Comparison of ENCODE assay signal across 8 cellular contexts in the genomic region with DNA sequence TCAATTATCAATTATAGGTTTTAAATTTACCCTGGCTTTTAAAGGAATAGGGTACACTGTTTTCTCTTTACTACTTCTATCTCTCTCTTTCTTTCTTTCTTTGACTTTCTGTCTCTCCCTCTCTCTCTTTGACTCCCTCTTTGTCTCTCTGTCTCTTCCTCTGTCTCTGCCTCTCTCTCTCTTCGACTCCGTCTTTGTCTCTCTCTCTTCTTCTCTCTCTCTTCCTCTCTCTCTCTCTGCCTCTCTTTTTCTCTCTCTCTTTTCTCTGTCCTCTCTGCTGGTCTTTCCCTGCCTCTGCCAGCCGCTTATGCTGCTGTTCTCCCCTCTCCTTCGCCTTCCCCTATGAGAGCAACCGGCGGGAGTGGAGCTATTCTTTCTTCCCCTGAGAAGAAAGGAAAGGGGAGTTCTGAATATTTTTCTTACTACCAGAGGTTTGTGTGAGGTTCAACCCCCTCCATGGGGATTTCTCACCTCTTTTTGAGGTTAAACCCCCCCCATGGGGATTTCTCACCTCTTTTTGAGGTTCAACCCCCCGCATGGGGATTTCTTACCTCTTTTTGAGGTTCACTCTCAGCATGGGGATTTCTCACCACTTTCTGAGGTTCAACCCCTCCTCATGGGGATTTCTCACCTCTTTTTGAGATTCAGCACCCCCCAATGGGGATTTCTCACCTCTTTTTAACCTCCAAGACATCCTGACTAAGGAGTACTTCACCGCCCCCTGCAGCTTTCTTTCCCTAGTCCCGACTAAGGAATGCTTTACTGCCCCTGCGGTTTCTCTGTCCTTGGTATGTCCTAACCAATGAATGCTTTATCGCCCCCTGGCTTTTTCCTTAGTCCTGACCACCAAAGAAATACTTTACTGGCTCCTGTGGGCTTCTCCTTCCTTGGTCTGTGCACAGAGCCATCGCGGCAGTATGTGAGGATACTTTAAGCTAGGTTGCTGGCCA. TPM values are rescaled to one million over a fixed set of nuclear protein-coding genes. Genes with fewer than 3 reads are reported as not detected.
DNase-seq lines count a peak whose midpoint lies in the region; ATAC-seq and TF ChIP-seq lines count a peak whose summit lies in the region.

No MANE protein-coding gene starts in this region.

- no peak for ATAC-seq in CD4-positive, CD25-positive, alpha-beta regulatory T cell (ENCODE audit: low read depth in 2 of 2)
- ATAC-seq in memory B cell (ENCODE audit: low read depth) (peak; percentile 92), GM21360 (IDR thresholded peaks at IDR 0.05; ENCODE audit: unreplicated experiment) (no peak), GM18502 (IDR thresholded peaks at IDR 0.05; ENCODE audit: poor library complexity, unreplicated experiment) (no peak), GM19035 (IDR thresholded peaks at IDR 0.05; ENCODE audit: unreplicated experiment) (no peak)

- H3K36me3 ChIP-seq in CD4-positive, CD25-positive, alpha-beta regulatory T cell (ENCODE audit: control insufficient read depth, insufficient read depth, low read length), result no peaks in the 10 kb centered on the region
- H3K36me3 ChIP-seq in vagina, result no peaks in the 10 kb centered on the region

- no peaks in the 10 kb centered on the region for H3K36me3 Mint-ChIP-seq in CD4-positive, CD25-positive, alpha-beta regulatory T cell
- no peaks in the 10 kb centered on the region for H3K36me3 Mint-ChIP-seq in memory B cell

- TF ChIP-seq CTCF in vagina (IDR thresholded peaks at IDR 0.05), result no peak

- peaks cover 0 to 3% (median 0%) of the 10 kb centered on the region in 7 donors for H3K9me3 Mint-ChIP-seq in CD4-positive, CD25-positive, alpha-beta regulatory T cell
- H3K9me3 Mint-ChIP-seq in memory B cell, result peaks cover 3% of the 10 kb centered on the region

- no peaks in the 10 kb centered on the region for H3K27me3 ChIP-seq in CD4-positive, CD25-positive, alpha-beta regulatory T cell (ENCODE audit: control insufficient read depth, insufficient read depth, low read length)
- no peaks in the 10 kb centered on the region for H3K27me3 ChIP-seq in vagina

- H3K27me3 Mint-ChIP-seq in CD4-positive, CD25-positive, alpha-beta regulatory T cell, result peaks cover 4% of the 10 kb centered on the region
- peaks cover 10% of the 10 kb centered on the region for H3K27me3 Mint-ChIP-seq in memory B cell

- no peak overlapping the region for H3K27ac ChIP-seq in CD4-positive, CD25-positive, alpha-beta regulatory T cell (ENCODE audit: insufficient read depth, low read length, poor library complexity, severe bottlenecking)
- no peak overlapping the region for H3K27ac ChIP-seq in vagina

- peaks cover 9% of the 10 kb centered on the region for H3K4me1 ChIP-seq in CD4-positive, CD25-positive, alpha-beta regulatory T cell (ENCODE audit: control insufficient read depth, insufficient read depth, low read length, poor library complexity, severe bottlenecking)
- H3K4me1 ChIP-seq in vagina, result no peaks in the 10 kb centered on the region

- TF ChIP-seq POLR2A in vagina (IDR thresholded peaks at IDR 0.05), result no peak

- no peaks in the 10 kb centered on the region for H3K9me3 ChIP-seq in CD4-positive, CD25-positive, alpha-beta regulatory T cell (ENCODE audit: control insufficient read depth in 2 of 2, low read length in 2 of 2)
- H3K9me3 ChIP-seq in vagina, result no peaks in the 10 kb centered on the region

- intact Hi-C loops in vagina (cut with DNase I), result no loop called here

- H3K4me1 Mint-ChIP-seq in CD4-positive, CD25-positive, alpha-beta regulatory T cell, result peaks cover 6 to 23% (median 15%) of the 10 kb centered on the region in 4 donors
- H3K4me1 Mint-ChIP-seq in memory B cell, result peaks cover 7% of the 10 kb centered on the region

- peak; percentile 8 to 24 (median 18) for DNase-seq in CD4-positive, CD25-positive, alpha-beta regulatory T cell
- DNase-seq in HT1080 (ENCODE audit: low read depth), result peak; percentile 46
- DNase-seq in activated T-cell treated with anti-CD3 and anti-CD28 coated beads, Interleukin-2, amount 50 U/mL, for 1 hour, result peak; percentile 17
- peak; percentile 10 to 34 for DNase-seq in memory B cell (ENCODE audit: low spot score in 2 of 2)
- no peak for DNase-seq in vagina (ENCODE audit: extremely low spot score in 2 of 2)

- H3K4me3 ChIP-seq in CD4-positive, CD25-positive, alpha-beta regulatory T cell (ENCODE audit: low read depth, low read length), result no peak overlapping the region
- no peak overlapping the region for H3K4me3 ChIP-seq in vagina

- peak overlapping the region in 1 of 3 donors; percentile 36 for H3K27ac Mint-ChIP-seq in CD4-positive, CD25-positive, alpha-beta regulatory T cell
- peak overlapping the region; percentile 68 for H3K27ac Mint-ChIP-seq in memory B cell

- H3K4me3 Mint-ChIP-seq in CD4-positive, CD25-positive, alpha-beta regulatory T cell, result peak overlapping the region in 2 of 4 donors; percentile 5 to 26
- H3K4me3 Mint-ChIP-seq in memory B cell, result no peak overlapping the region

RNA-seq across cellular contexts. Expression of a gene that starts 27.4 kb away (rescaled TPM):
- 81.7 TPM for total RNA-seq in CD4-positive, CD25-positive, alpha-beta regulatory T cell
- polyA plus RNA-seq in CD4-positive, CD25-positive, alpha-beta regulatory T cell, result 10 to 100 TPM in 2 of 4 donors, 1 to 10 TPM in 2; 8.3 to 11.4 (median 10.0) TPM
- total RNA-seq in HT1080 (2014; rRNA removed; shearing (Covaris generic)), result 7.3 and 8.3 TPM in 2 replicates
- polyA plus RNA-seq in HT1080 (2015; cell fraction: cytosol; rRNA removed), result 5.4 and 7.1 TPM in 2 replicates
- polyA plus RNA-seq in HT1080 (2015; cell fraction: nucleus; rRNA removed), result 17.1 and 18.7 TPM in 2 replicates
- 17.4 TPM for total RNA-seq in vagina

Comparison
In these comparisons a context has a peak if more than half of its experiments do, and no peak if none do; other contexts are left out.
1. DNase-seq: peak in CD4-positive, CD25-positive, alpha-beta regulatory T cell (3 of 3), HT1080 (single experiment), activated T-cell treated with anti-CD3 and anti-CD28 coated beads, Interleukin-2, amount 50 U/mL, for 1 hour (single experiment) and memory B cell (2 of 2); none in vagina (0 of 2).